Comparison of ENCODE assay signal across 8 cellular contexts in the genomic region with DNA sequence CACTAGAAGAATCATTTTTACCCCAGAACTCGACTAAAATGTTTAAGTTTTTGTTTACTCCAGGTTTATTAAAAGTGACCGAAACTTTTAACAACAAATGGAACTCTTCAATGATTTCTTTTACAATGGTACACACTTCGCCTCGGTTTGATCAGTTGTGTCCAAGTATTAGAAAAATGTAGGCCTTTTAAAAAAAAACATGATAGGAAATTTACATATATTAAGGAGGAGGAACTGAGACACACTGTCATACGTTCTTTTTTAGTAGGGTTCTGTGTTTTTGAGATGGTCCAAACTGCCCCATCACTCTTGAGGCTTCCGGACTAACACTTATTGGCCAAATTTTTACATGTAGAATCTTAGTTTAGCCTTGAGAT. TPM values are rescaled to one million over a fixed set of nuclear protein-coding genes. Genes with fewer than 3 reads are reported as not detected.
A peak's percentile ranks its signal among the peaks of the same experiment; 100 is the strongest.
DNase-seq lines count a peak whose midpoint lies in the region; ATAC-seq, FAIRE-seq and TF ChIP-seq lines count a peak whose summit lies in the region.

No MANE protein-coding gene starts in this region.

- no peak overlapping the region for H3K27ac ChIP-seq in SJSA1

- peak overlapping the region; percentile 90 for H3K9ac ChIP-seq in skeletal muscle satellite cell (ENCODE audit: low read depth, low read length)

- peaks cover 16% of the 10 kb centered on the region for H3K4me1 ChIP-seq in SJSA1 (replicated peaks)
- H3K4me1 ChIP-seq in skeletal muscle satellite cell (ENCODE audit: control insufficient read depth, insufficient read depth, low read length), result peaks cover 13% of the 10 kb centered on the region

- ATAC-seq in HG03139 (IDR thresholded peaks at IDR 0.05; ENCODE audit: unreplicated experiment) (no peak), GM21360 (IDR thresholded peaks at IDR 0.05; ENCODE audit: unreplicated experiment) (no peak)

- H3K36me3 ChIP-seq in SJSA1, result peaks cover 7% of the 10 kb centered on the region; the same call in 1 of the 2 replicates
- no peaks in the 10 kb centered on the region for H3K36me3 ChIP-seq in skeletal muscle satellite cell (ENCODE audit: insufficient read depth, low read length)

- H3K4me2 ChIP-seq in skeletal muscle satellite cell (ENCODE audit: low read length), result peak overlapping the region; percentile 88

- peak overlapping the region; percentile 78; the same call in 1 of the 2 replicates for H3K4me3 ChIP-seq in SJSA1
- peak overlapping the region; percentile 62 for H3K4me3 ChIP-seq in fibroblast of mammary gland (ENCODE audit: control insufficient read depth, low read depth, low read length)
- H3K4me3 ChIP-seq in skeletal muscle satellite cell (ENCODE audit: low read length), result peak overlapping the region; percentile 90

- TF ChIP-seq CTCF in fibroblast of mammary gland (conservative IDR thresholded peaks at IDR 0.05; ENCODE audit: control insufficient read depth, insufficient read depth, low read depth, low read length), result no peak

- no peaks in the 10 kb centered on the region for H3K27me3 ChIP-seq in SJSA1 (replicated peaks)
- no peaks in the 10 kb centered on the region for H3K27me3 ChIP-seq in skeletal muscle satellite cell (ENCODE audit: control insufficient read depth, insufficient read depth, low read length)

- FAIRE-seq in GM18507 (lab: Jason Lieb, UNC), result peak; percentile 81

- H3K9me3 ChIP-seq in SJSA1 (replicated peaks) (0 out of 2 replicates have a peak, but pooled peaks cover 2% of the 10 kb centered on the region), skeletal muscle satellite cell (replicated peaks; ENCODE audit: low read length) (no peaks in the 10 kb centered on the region)

- DNase-seq in GM18507 (ENCODE audit: extremely low spot score, insufficient read length, low read depth) (no peak), SJSA1 (ENCODE audit: low read depth in 1 of 2, low spot score in 2 of 2) (no peak), fibroblast of mammary gland (ENCODE audit: low read depth) (no peak), occipital lobe (lab: John Stamatoyannopoulos, UW) (no peak), NCI-H187 (lab: John Stamatoyannopoulos, UW) (no peak)

RNA-seq across cellular contexts. Expression of a gene that starts 1.3 kb away (rescaled TPM):
- 10.4 and 13.9 TPM in 2 replicates for total RNA-seq in SJSA1 (2014; rRNA removed; shearing (Covaris generic))
- total RNA-seq in skeletal muscle satellite cell (2012; rRNA removed), result 7.9 and 9.0 TPM in 2 replicates
- 36.8 TPM for total RNA-seq in occipital lobe
